ENCODE assay signal across 8 cellular contexts in the genomic region with DNA sequence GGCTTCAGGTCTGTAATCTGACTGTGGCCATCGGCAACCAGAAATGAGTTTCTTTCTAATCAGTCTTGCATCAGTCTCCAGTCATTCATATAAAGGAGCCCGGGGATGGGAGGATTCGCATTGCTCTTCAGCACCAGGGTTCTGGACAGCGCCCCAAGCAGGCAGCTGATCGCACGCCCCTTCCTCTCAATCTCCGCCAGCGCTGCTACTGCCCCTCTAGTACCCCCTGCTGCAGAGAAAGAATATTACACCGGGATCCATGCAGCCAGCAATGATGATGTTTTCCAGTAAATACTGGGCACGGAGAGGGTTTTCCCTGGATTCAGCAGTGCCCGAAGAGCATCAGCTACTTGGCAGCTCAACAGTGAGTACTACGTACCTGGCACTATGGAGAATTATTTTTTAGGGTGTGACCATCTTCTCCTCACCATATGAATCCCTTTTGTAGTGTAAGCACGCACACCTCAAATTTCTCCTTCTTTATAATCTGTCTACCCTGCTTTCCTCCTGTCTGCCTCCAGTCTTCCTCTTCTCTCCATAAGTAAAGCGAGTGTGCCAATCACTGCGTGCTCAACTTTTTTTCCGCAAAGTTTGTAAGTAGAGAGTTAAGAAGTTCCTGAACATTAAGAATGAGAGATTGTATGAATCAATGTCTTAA. TPM values are rescaled to one million over a fixed set of nuclear protein-coding genes. Genes with fewer than 3 reads are reported as not detected.
DNase-seq lines count a peak whose midpoint lies in the region; ATAC-seq and TF ChIP-seq lines count a peak whose summit lies in the region.

A gene (plus strand): TSS at position 118 of the 658 bp plus-strand sequence. CDS start 142 bp downstream, at position 260.

- no peak within 1 kb of the TSS for H3K27ac Mint-ChIP-seq in CD4-positive, CD25-positive, alpha-beta regulatory T cell

- TF ChIP-seq CTCF in astrocyte of the cerebellum (IDR thresholded peaks at IDR 0.05; ENCODE audit: low read depth, low read length, missing control alignments): peak; percentile 83

- in situ Hi-C loops in astrocyte of the cerebellum (cut with HindIII; ENCODE audit: low sequenced_read_pairs): no loop called here

- H3K4me1 ChIP-seq in CD4-positive, CD25-positive, alpha-beta regulatory T cell (ENCODE audit: control insufficient read depth, insufficient read depth, low read length, poor library complexity, severe bottlenecking): no peaks in the 10 kb centered on the region
- H3K4me1 ChIP-seq in HUES48 (ENCODE audit: control insufficient read depth, insufficient read depth, low read length): peaks cover 20% of the 10 kb centered on the region

- H3K27me3 ChIP-seq in CD4-positive, CD25-positive, alpha-beta regulatory T cell (ENCODE audit: control insufficient read depth, insufficient read depth, low read length): peaks cover 23% of the 10 kb centered on the region
- no peaks in the 10 kb centered on the region for H3K27me3 ChIP-seq in HUES48 (ENCODE audit: control insufficient read depth, insufficient read depth, low read length)

- DNase-seq in CD4-positive, CD25-positive, alpha-beta regulatory T cell: peak; percentile 5 to 53 (median 44)
- DNase-seq in SHP77 treated with DMSO at 0.1 percent for 48 hours (lab: John Stamatoyannopoulos, UW) (peak; percentile 96), astrocyte of the cerebellum (ENCODE audit: low read depth) (peak; percentile 53), iris pigment epithelial cell (ENCODE audit: low read depth) (peak; percentile 55), NCI-H128 (lab: John Stamatoyannopoulos, UW; ENCODE audit: unreplicated experiment) (no peak)
- DNase-seq in stimulated activated CD4-positive, alpha-beta T cell treated with anti-CD3 and anti-CD28 coated beads, Interleukin-4, amount 100 ng/mL, for 24 hours: peak; percentile 40

- no peak within 1 kb of the TSS for H3K4me3 Mint-ChIP-seq in CD4-positive, CD25-positive, alpha-beta regulatory T cell

- no peaks in the 10 kb centered on the region for H3K9me3 ChIP-seq in CD4-positive, CD25-positive, alpha-beta regulatory T cell (ENCODE audit: control insufficient read depth in 2 of 2, low read length in 2 of 2)
- H3K9me3 ChIP-seq in HUES48 (ENCODE audit: control insufficient read depth, insufficient read depth, low read length): no peaks in the 10 kb centered on the region

- no peak within 1 kb of the TSS for H3K4me3 ChIP-seq in CD4-positive, CD25-positive, alpha-beta regulatory T cell (ENCODE audit: low read depth, low read length)
- H3K4me3 ChIP-seq in HUES48 (ENCODE audit: low read depth, low read length) (peak within 1 kb of the TSS; percentile 24; the same call in 1 of the 2 replicates), astrocyte of the cerebellum (ENCODE audit: low read depth, low read length) (no peak within 1 kb of the TSS)

- no peaks in the 10 kb centered on the region for H3K9me3 Mint-ChIP-seq in CD4-positive, CD25-positive, alpha-beta regulatory T cell

- H3K9ac ChIP-seq in HUES48 (ENCODE audit: low read depth, low read length): no peak within 1 kb of the TSS

- no peak within 1 kb of the TSS for H3K27ac ChIP-seq in CD4-positive, CD25-positive, alpha-beta regulatory T cell (ENCODE audit: insufficient read depth, low read length, poor library complexity, severe bottlenecking)
- no peak within 1 kb of the TSS for H3K27ac ChIP-seq in HUES48 (ENCODE audit: low read depth, low read length)

- peak; percentile 42 to 53 for ATAC-seq in CD4-positive, CD25-positive, alpha-beta regulatory T cell (ENCODE audit: low read depth in 2 of 2)
- ATAC-seq in GM19438 (IDR thresholded peaks at IDR 0.05; ENCODE audit: low read depth, unreplicated experiment): peak; percentile 79

- H3K27me3 Mint-ChIP-seq in CD4-positive, CD25-positive, alpha-beta regulatory T cell: peaks cover 43% of the 10 kb centered on the region

- no peaks in the 10 kb centered on the region for H3K36me3 Mint-ChIP-seq in CD4-positive, CD25-positive, alpha-beta regulatory T cell

- peaks cover 0 to 5% (median 2%) of the 10 kb centered on the region in 4 donors for H3K4me1 Mint-ChIP-seq in CD4-positive, CD25-positive, alpha-beta regulatory T cell

- no peaks in the 10 kb centered on the region for H3K36me3 ChIP-seq in CD4-positive, CD25-positive, alpha-beta regulatory T cell (ENCODE audit: control insufficient read depth, insufficient read depth, low read length)
- H3K36me3 ChIP-seq in HUES48 (ENCODE audit: control insufficient read depth, insufficient read depth, low read length): no peaks in the 10 kb centered on the region

RNA-seq across cellular contexts. Expression of the gene that starts here (rescaled TPM):
- not detected for total RNA-seq in CD4-positive, CD25-positive, alpha-beta regulatory T cell
- not detected for polyA plus RNA-seq in CD4-positive, CD25-positive, alpha-beta regulatory T cell

Comparison
In these comparisons a context has a peak if more than half of its experiments do, and no peak if none do; other contexts are left out.
1. Peak in DNase-seq and ATAC-seq in CD4-positive, CD25-positive, alpha-beta regulatory T cell; RNA of the gene not detected or under 1 TPM.